Comparison of ENCODE assay signal across 14 cellular contexts in genomic region chr6:142870787-142871371, GRCh38.
DNase-seq lines count a peak whose midpoint lies in the region; ATAC-seq lines count a peak whose summit lies in the region.
"Had no signal": no experiment of that assay in that cellular context is flagged by ENCODE, and none has a peak within 500 bp of the region (broad histone marks: within the 10 kb centered on the region; RNA-seq: fewer than 3 reads in every experiment).

No MANE protein-coding gene starts in this region.

- POLR2A ChIA-PET in CD8-positive, alpha-beta memory T cell (lab: Charles Lee), result no interaction called here
- POLR2A ChIA-PET in activated naive CD8-positive, alpha-beta T cell treated with anti-CD3 and anti-CD28 coated beads, Interleukin-2, amount 10 ng/mL, durations not matched to agents 7 days and 5 days (lab: Charles Lee), result no interaction called here
- POLR2A ChIA-PET in naive thymus-derived CD4-positive, alpha-beta T cell (lab: Charles Lee), result no interaction called here

- no peaks in the 10 kb centered on the region for H3K9me3 ChIP-seq in CD8-positive, alpha-beta memory T cell (ENCODE audit: low read length)
- H3K9me3 ChIP-seq in naive thymus-derived CD4-positive, alpha-beta T cell (ENCODE audit: control insufficient read depth in 2 of 3, low read length in 3 of 3), result no peaks in the 10 kb centered on the region

- no peak overlapping the region for H3K4me3 ChIP-seq in CD8-positive, alpha-beta memory T cell (ENCODE audit: low read length)
- H3K4me3 ChIP-seq in naive thymus-derived CD4-positive, alpha-beta T cell (ENCODE audit: low read length), result no peak overlapping the region

- no peaks in the 10 kb centered on the region for H3K27me3 Mint-ChIP-seq in CD8-positive, alpha-beta memory T cell
- no peaks in the 10 kb centered on the region for H3K27me3 Mint-ChIP-seq in activated naive CD8-positive, alpha-beta T cell treated with anti-CD3 and anti-CD28 coated beads, Interleukin-2, amount 10 ng/mL, durations not matched to agents 7 days and 5 days
- H3K27me3 Mint-ChIP-seq in naive thymus-derived CD4-positive, alpha-beta T cell, result no peaks in the 10 kb centered on the region

- no peaks in the 10 kb centered on the region for H3K27me3 ChIP-seq in CD8-positive, alpha-beta memory T cell (ENCODE audit: insufficient read depth, low read length, poor library complexity, severe bottlenecking)
- H3K27me3 ChIP-seq in naive thymus-derived CD4-positive, alpha-beta T cell (ENCODE audit: control insufficient read depth in 2 of 2, insufficient read depth in 2 of 2, low read length in 2 of 2), result no peaks in the 10 kb centered on the region

- CTCF ChIA-PET in CD8-positive, alpha-beta memory T cell (lab: Charles Lee), result no interaction called here
- CTCF ChIA-PET in naive thymus-derived CD4-positive, alpha-beta T cell (lab: Charles Lee), result no interaction called here

- H3K36me3 ChIP-seq in CD8-positive, alpha-beta memory T cell (ENCODE audit: insufficient read depth, low read length), result no peaks in the 10 kb centered on the region
- H3K36me3 ChIP-seq in naive thymus-derived CD4-positive, alpha-beta T cell (ENCODE audit: control insufficient read depth in 2 of 3, insufficient read depth in 3 of 3, low read length in 3 of 3), result no peaks in the 10 kb centered on the region

- H3K4me1 Mint-ChIP-seq in CD8-positive, alpha-beta memory T cell, result peaks cover 82 to 97% (median 96%) of the 10 kb centered on the region in 3 donors
- H3K4me1 Mint-ChIP-seq in activated naive CD8-positive, alpha-beta T cell treated with anti-CD3 and anti-CD28 coated beads, Interleukin-2, amount 10 ng/mL, durations not matched to agents 7 days and 5 days, result peaks cover 64% of the 10 kb centered on the region
- peaks cover 59 to 97% (median 93%) of the 10 kb centered on the region in 7 donors for H3K4me1 Mint-ChIP-seq in naive thymus-derived CD4-positive, alpha-beta T cell

- no peak overlapping the region for H3K27ac ChIP-seq in CD8-positive, alpha-beta memory T cell (ENCODE audit: low read depth, low read length)
- H3K27ac ChIP-seq in naive thymus-derived CD4-positive, alpha-beta T cell (ENCODE audit: low read depth, low read length), result no peak overlapping the region

- no peak for ATAC-seq in activated naive CD8-positive, alpha-beta T cell treated with anti-CD3 and anti-CD28 coated beads, Interleukin-2, amount 10 ng/mL, durations not matched to agents 7 days and 5 days (ENCODE audit: low read depth)
- no peak for ATAC-seq in naive thymus-derived CD4-positive, alpha-beta T cell

- peaks cover 72% of the 10 kb centered on the region for H3K4me1 ChIP-seq in CD8-positive, alpha-beta memory T cell (ENCODE audit: insufficient read depth, low read length)
- peaks cover 32 to 70% of the 10 kb centered on the region in 2 donors for H3K4me1 ChIP-seq in naive thymus-derived CD4-positive, alpha-beta T cell (ENCODE audit: control insufficient read depth in 2 of 2, insufficient read depth in 2 of 2, low read length in 2 of 2)

- intact Hi-C loops in naive thymus-derived CD4-positive, alpha-beta T cell (cut with micrococcal nuclease), result loop anchor here in 1 of 2 donors (5.0 kb wide), 1 partner anchor 41 kb away; no protein-coding TSS in a partner anchor
- intact Hi-C loops in posterior cingulate gyrus (cut with DNase I), result no loop called here

- no peak overlapping the region for H3K4me3 Mint-ChIP-seq in CD8-positive, alpha-beta memory T cell
- H3K4me3 Mint-ChIP-seq in activated naive CD8-positive, alpha-beta T cell treated with anti-CD3 and anti-CD28 coated beads, Interleukin-2, amount 10 ng/mL, durations not matched to agents 7 days and 5 days, result peak overlapping the region; percentile 30
- H3K4me3 Mint-ChIP-seq in naive thymus-derived CD4-positive, alpha-beta T cell, result peak overlapping the region in 5 of 10 donors; percentile 23 to 65 (median 40)
- H3K4me3 Mint-ChIP-seq: mesothelial cell of epicardium had no signal

- H3K27ac Mint-ChIP-seq in CD8-positive, alpha-beta memory T cell, result peak overlapping the region in 7 of 8 donors; percentile 41 to 91 (median 71)
- H3K27ac Mint-ChIP-seq in activated naive CD8-positive, alpha-beta T cell treated with anti-CD3 and anti-CD28 coated beads, Interleukin-2, amount 10 ng/mL, durations not matched to agents 7 days and 5 days, result peak overlapping the region; percentile 13
- peak overlapping the region; percentile 20 to 89 (median 74) for H3K27ac Mint-ChIP-seq in naive thymus-derived CD4-positive, alpha-beta T cell
- H3K27ac Mint-ChIP-seq: mesothelial cell of epicardium had no signal

- DNase-seq in CD1c-positive myeloid dendritic cell (ENCODE audit: extremely low spot score), result peak; percentile 25
- DNase-seq in CD8-positive, alpha-beta memory T cell, result no peak
- no peak for DNase-seq in activated naive CD8-positive, alpha-beta T cell treated with anti-CD3 and anti-CD28 coated beads, Interleukin-2, amount 10 ng/mL, durations not matched to agents 7 days and 5 days
- no peak for DNase-seq in naive thymus-derived CD4-positive, alpha-beta T cell
- no peak for DNase-seq in nucleus accumbens (lab: John Stamatoyannopoulos, UW)
- DNase-seq in cerebellum (ENCODE audit: low spot score), result no peak
- DNase-seq in posterior cingulate gyrus, result no peak
- DNase-seq: COR-L47, head of caudate nucleus, islet precursor cell, KG1, NCI-H1105 treated with DMSO at 0.1 percent for 48 hours, SHP77 treated with DMSO at 0.1 percent for 48 hours had no signal

- peaks cover 0 to 8% (median 1%) of the 10 kb centered on the region in 3 donors for H3K36me3 Mint-ChIP-seq in CD8-positive, alpha-beta memory T cell
- peaks cover 14% of the 10 kb centered on the region for H3K36me3 Mint-ChIP-seq in activated naive CD8-positive, alpha-beta T cell treated with anti-CD3 and anti-CD28 coated beads, Interleukin-2, amount 10 ng/mL, durations not matched to agents 7 days and 5 days
- peaks cover 0 to 30% (median 7%) of the 10 kb centered on the region in 5 donors for H3K36me3 Mint-ChIP-seq in naive thymus-derived CD4-positive, alpha-beta T cell
- H3K36me3 Mint-ChIP-seq: mesothelial cell of epicardium had no signal

- H3K9me3 Mint-ChIP-seq in CD8-positive, alpha-beta memory T cell, result no peaks in the 10 kb centered on the region
- no peaks in the 10 kb centered on the region for H3K9me3 Mint-ChIP-seq in activated naive CD8-positive, alpha-beta T cell treated with anti-CD3 and anti-CD28 coated beads, Interleukin-2, amount 10 ng/mL, durations not matched to agents 7 days and 5 days
- H3K9me3 Mint-ChIP-seq in naive thymus-derived CD4-positive, alpha-beta T cell, result peaks cover 0 to 3% (median 0%) of the 10 kb centered on the region in 11 donors
- H3K9me3 Mint-ChIP-seq: mesothelial cell of epicardium had no signal

Comparison
In these comparisons a context has a peak if more than half of its experiments do, and no peak if none do; other contexts are left out.
1. H3K27ac Mint-ChIP-seq: peak in every context shown above with its lines; median percentile 74 in naive thymus-derived CD4-positive, alpha-beta T cell; 71 in CD8-positive, alpha-beta memory T cell; 13 in activated naive CD8-positive, alpha-beta T cell treated with anti-CD3 and anti-CD28 coated beads, Interleukin-2, amount 10 ng/mL, durations not matched to agents 7 days and 5 days.